In the genomic region with DNA sequence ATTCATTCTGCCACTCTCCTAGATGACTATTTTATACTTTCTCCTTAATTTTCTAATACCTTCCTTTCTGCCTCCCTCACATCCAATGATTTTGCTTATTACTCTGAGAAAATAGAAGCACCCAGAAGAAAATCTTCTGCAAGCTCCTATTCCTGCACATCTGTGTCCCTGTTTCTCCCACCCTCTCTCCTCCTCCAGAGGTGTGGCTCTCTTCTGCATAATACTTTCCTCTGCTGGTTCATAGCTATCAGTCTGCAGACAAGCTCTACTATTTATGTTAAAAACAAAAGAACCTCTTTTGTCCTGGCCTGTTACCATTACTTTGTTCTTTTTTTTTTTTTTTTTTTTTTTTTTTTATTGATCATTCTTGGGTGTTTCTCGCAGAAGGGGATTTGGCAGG, we compare ENCODE assay signal across 31 cellular contexts.
"Had no signal": no experiment of that assay in that cellular context is flagged by ENCODE, and none has a peak within 500 bp of the region (broad histone marks: within the 10 kb centered on the region; RNA-seq: fewer than 3 reads in every experiment).

No MANE protein-coding gene starts in this region.

- H3K4me3 Mint-ChIP-seq: activated B cell treated with CpG ODN at 0.5 μM for 24 hours; activated CD4-positive, alpha-beta T cell treated with anti-CD3 and anti-CD28 coated beads for 36 hours; activated CD8-positive, alpha-beta memory T cell treated with anti-CD3 and anti-CD28 coated beads, Interleukin-2, amount 10 ng/mL, durations not matched to agents 7 days and 5 days; activated CD8-positive, alpha-beta T cell treated with anti-CD3 and anti-CD28 coated beads, Interleukin-2, amount 10 ng/mL, durations not matched to agents 7 days and 5 days; brain; immature natural killer cell; nephron; stimulated activated memory B cell treated with anti-CD40 and anti-IgM and Interleukin-4, amounts not matched to agents 10 μg/mL and 1 μg/mL and 100 μg/mL, for 72 hours; stimulated activated naive CD8-positive, alpha-beta T cell treated with anti-CD3 and anti-CD28 coated beads, Interleukin-15, amount 100 ng/mL, for 72 hours; T-helper 2 cell treated with Interferon-gamma antibody and Interleukin-4, amounts not matched to agents 5 μg/mL and 100 μg/mL, for 36 hours; type B pancreatic cell had no signal

- FAIRE-seq: small intestine had no signal

- ATAC-seq: activated CD4-positive, alpha-beta T cell treated with anti-CD3 and anti-CD28 coated beads for 36 hours; activated CD8-positive, alpha-beta memory T cell treated with anti-CD3 and anti-CD28 coated beads, Interleukin-2, amount 10 ng/mL, durations not matched to agents 7 days and 5 days; activated CD8-positive, alpha-beta T cell treated with anti-CD3 and anti-CD28 coated beads, Interleukin-2, amount 10 ng/mL, durations not matched to agents 7 days and 5 days; activated naive CD4-positive, alpha-beta T cell treated with anti-CD3 and anti-CD28 coated beads, Interleukin-2, amount 50 U/mL, for 72 hours; esophagus mucosa; stimulated activated memory B cell treated with anti-CD40 and anti-IgM and Interleukin-4, amounts not matched to agents 10 μg/mL and 1 μg/mL and 100 μg/mL, for 72 hours; stimulated activated naive CD8-positive, alpha-beta T cell treated with anti-CD3 and anti-CD28 coated beads, Interleukin-15, amount 100 ng/mL, for 72 hours had no signal

- H3K27ac ChIP-seq: adrenal gland, ascending aorta, cardiac muscle cell, left ventricle myocardium inferior, ovary, prostate gland, sigmoid colon, uterus had no signal

- DNase-seq: activated B cell treated with CpG ODN at 0.5 μM for 24 hours; activated CD4-positive, alpha-beta T cell treated with anti-CD3 and anti-CD28 coated beads for 36 hours; activated CD8-positive, alpha-beta memory T cell treated with anti-CD3 and anti-CD28 coated beads, Interleukin-2, amount 10 ng/mL, durations not matched to agents 7 days and 5 days; activated CD8-positive, alpha-beta T cell treated with anti-CD3 and anti-CD28 coated beads, Interleukin-2, amount 10 ng/mL, durations not matched to agents 7 days and 5 days; activated T-cell treated with anti-CD3 and anti-CD28 coated beads, Interleukin-2, amount 50 U/mL, for 48 hours; adrenal gland; cortex of kidney; foreskin fibroblast; hippocampal formation; immature natural killer cell; left ventricle myocardium inferior; ovary; retina; sigmoid colon; small intestine; stimulated activated CD4-positive, alpha-beta T cell treated with anti-CD3 and anti-CD28 coated beads, Interleukin-4, amount 100 ng/mL, for 24 hours; stimulated activated naive CD8-positive, alpha-beta T cell treated with anti-CD3 and anti-CD28 coated beads, Interleukin-15, amount 100 ng/mL, for 72 hours; substantia nigra; T-helper 1 cell; uterus had no signal

- H3K27ac Mint-ChIP-seq: activated B cell treated with CpG ODN at 0.5 μM for 24 hours; activated CD4-positive, alpha-beta T cell treated with anti-CD3 and anti-CD28 coated beads for 36 hours; activated CD8-positive, alpha-beta memory T cell treated with anti-CD3 and anti-CD28 coated beads, Interleukin-2, amount 10 ng/mL, durations not matched to agents 7 days and 5 days; activated CD8-positive, alpha-beta T cell treated with anti-CD3 and anti-CD28 coated beads, Interleukin-2, amount 10 ng/mL, durations not matched to agents 7 days and 5 days; activated naive CD4-positive, alpha-beta T cell treated with anti-CD3 and anti-CD28 coated beads, Interleukin-2, amount 50 U/mL, for 72 hours; activated T-helper 2 cell treated with anti-CD3 and anti-CD28 coated beads, Interferon-gamma antibody, Interleukin-2, Interleukin-4, amounts not matched to agents 10 μg/mL and 5 μg/mL and 100 μg/mL, durations not matched to agents 14 hours and 24 hours and 36 hours; brain; immature natural killer cell; nephron; stimulated activated memory B cell treated with anti-CD40 and anti-IgM and Interleukin-4, amounts not matched to agents 10 μg/mL and 1 μg/mL and 100 μg/mL, for 72 hours; stimulated activated naive CD8-positive, alpha-beta T cell treated with anti-CD3 and anti-CD28 coated beads, Interleukin-15, amount 100 ng/mL, for 72 hours; T-helper 2 cell treated with Interferon-gamma antibody and Interleukin-4, amounts not matched to agents 5 μg/mL and 100 μg/mL, for 36 hours; type B pancreatic cell had no signal

- H3K4me3 ChIP-seq: adrenal gland, ascending aorta, cardiac muscle cell, left ventricle myocardium inferior, ovary, prostate gland, sigmoid colon, uterus had no signal

- H3K9me3 Mint-ChIP-seq: activated B cell treated with CpG ODN at 0.5 μM for 24 hours; activated naive CD4-positive, alpha-beta T cell treated with anti-CD3 and anti-CD28 coated beads, Interleukin-2, amount 50 U/mL, for 72 hours; activated T-helper 2 cell treated with anti-CD3 and anti-CD28 coated beads, Interferon-gamma antibody, Interleukin-2, Interleukin-4, amounts not matched to agents 10 μg/mL and 5 μg/mL and 100 μg/mL, durations not matched to agents 14 hours and 24 hours and 36 hours; brain; immature natural killer cell; nephron; stimulated activated memory B cell treated with anti-CD40 and anti-IgM and Interleukin-4, amounts not matched to agents 10 μg/mL and 1 μg/mL and 100 μg/mL, for 72 hours; stimulated activated naive CD8-positive, alpha-beta T cell treated with anti-CD3 and anti-CD28 coated beads, Interleukin-15, amount 100 ng/mL, for 72 hours; T-helper 2 cell treated with Interferon-gamma antibody and Interleukin-4, amounts not matched to agents 5 μg/mL and 100 μg/mL, for 36 hours had no signal

- H3K36me3 ChIP-seq: adrenal gland, ascending aorta, cardiac muscle cell, left ventricle myocardium inferior, ovary, prostate gland, sigmoid colon, uterus had no signal

- H3K27me3 Mint-ChIP-seq: activated B cell treated with CpG ODN at 0.5 μM for 24 hours; activated CD4-positive, alpha-beta T cell treated with anti-CD3 and anti-CD28 coated beads for 36 hours; activated CD8-positive, alpha-beta memory T cell treated with anti-CD3 and anti-CD28 coated beads, Interleukin-2, amount 10 ng/mL, durations not matched to agents 7 days and 5 days; brain; stimulated activated memory B cell treated with anti-CD40 and anti-IgM and Interleukin-4, amounts not matched to agents 10 μg/mL and 1 μg/mL and 100 μg/mL, for 72 hours; stimulated activated naive CD8-positive, alpha-beta T cell treated with anti-CD3 and anti-CD28 coated beads, Interleukin-15, amount 100 ng/mL, for 72 hours; type B pancreatic cell had no signal

- H3K9me3 ChIP-seq: adrenal gland, ascending aorta, left ventricle myocardium inferior, ovary, prostate gland, sigmoid colon, uterus had no signal

- H3K27me3 ChIP-seq: adrenal gland, ascending aorta, cardiac muscle cell, ovary, sigmoid colon, uterus had no signal

- H3K36me3 Mint-ChIP-seq: activated CD8-positive, alpha-beta memory T cell treated with anti-CD3 and anti-CD28 coated beads, Interleukin-2, amount 10 ng/mL, durations not matched to agents 7 days and 5 days; activated naive CD4-positive, alpha-beta T cell treated with anti-CD3 and anti-CD28 coated beads, Interleukin-2, amount 50 U/mL, for 72 hours; immature natural killer cell had no signal

- H3K4me1 ChIP-seq: prostate gland, uterus had no signal
